13 cellular contexts compared by ENCODE assay signal in the genomic region with DNA sequence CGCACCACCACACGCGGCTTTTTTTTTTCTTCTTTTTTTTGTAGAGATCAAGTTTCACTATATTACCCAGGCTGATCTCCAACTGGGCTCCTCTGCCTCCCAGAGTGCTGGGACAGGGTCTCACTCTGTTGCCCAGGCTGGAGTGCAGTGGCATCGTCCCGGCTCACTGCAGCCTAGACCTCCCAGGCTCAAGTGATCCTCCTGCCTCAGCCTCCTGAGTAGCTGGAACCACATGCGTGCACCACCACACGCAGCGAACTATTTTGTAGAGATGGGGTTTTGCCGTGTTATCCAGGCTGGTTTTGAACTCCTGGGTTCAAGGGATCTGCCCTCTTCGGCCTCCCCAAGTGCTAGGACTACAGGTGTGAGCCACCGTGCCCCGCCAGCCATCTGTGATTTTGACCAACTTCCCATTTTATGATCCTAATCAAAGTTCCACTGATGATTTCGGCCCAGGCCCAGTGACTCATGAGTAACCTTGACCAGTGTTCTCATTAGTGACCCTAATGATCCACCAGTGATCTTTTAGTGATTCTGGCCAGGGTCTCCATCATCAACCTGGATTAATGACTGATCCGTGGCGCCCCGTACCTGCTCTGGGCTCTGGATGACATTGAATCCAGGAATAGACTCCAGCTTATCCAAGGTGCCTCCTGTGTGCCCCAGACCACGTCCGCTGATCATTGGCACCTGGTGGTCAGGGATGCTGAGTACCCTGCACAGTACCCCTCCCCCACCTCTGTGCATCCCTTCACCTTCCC. TPM values are rescaled to one million over a fixed set of nuclear protein-coding genes. Genes with fewer than 3 reads are reported as not detected.
A peak's percentile ranks its signal among the peaks of the same experiment; 100 is the strongest.
DNase-seq lines count a peak whose midpoint lies in the region; ATAC-seq and TF ChIP-seq lines count a peak whose summit lies in the region.
"Had no signal": no experiment of that assay in that cellular context is flagged by ENCODE, and none has a peak within 500 bp of the region (broad histone marks: within the 10 kb centered on the region; RNA-seq: fewer than 3 reads in every experiment).

No MANE protein-coding gene starts in this region.

- H3K27me3 ChIP-seq in BLaER1 = peaks cover 53% of the 10 kb centered on the region
- no peaks in the 10 kb centered on the region for H3K27me3 ChIP-seq in adipocyte (replicated peaks; ENCODE audit: control insufficient read depth, insufficient read depth, low read length)
- no peaks in the 10 kb centered on the region for H3K27me3 ChIP-seq in naive thymus-derived CD4-positive, alpha-beta T cell (ENCODE audit: control insufficient read depth in 2 of 2, insufficient read depth in 2 of 2, low read length in 2 of 2)
- peaks cover 0 to 21% of the 10 kb centered on the region in 2 donors for H3K27me3 ChIP-seq in body of pancreas

- H3K36me3 ChIP-seq in BLaER1 (peaks cover 11% of the 10 kb centered on the region), adipocyte (ENCODE audit: control insufficient read depth, insufficient read depth, low read length, severe bottlenecking) (peaks cover 7% of the 10 kb centered on the region), body of pancreas (replicated peaks in 1 of 2; ENCODE audit: insufficient read depth in 1 of 2, low read depth in 2 of 2) (peaks cover 0 to 4% of the 10 kb centered on the region in 2 donors)
- peaks cover 0 to 8% (median 4%) of the 10 kb centered on the region in 3 experiments for H3K36me3 ChIP-seq in naive thymus-derived CD4-positive, alpha-beta T cell (ENCODE audit: control insufficient read depth in 2 of 3, insufficient read depth in 3 of 3, low read length in 3 of 3)

- H3K9me3 Mint-ChIP-seq in naive thymus-derived CD4-positive, alpha-beta T cell = no peaks in the 10 kb centered on the region

- peaks cover 8 to 40% (median 32%) of the 10 kb centered on the region in 7 donors for H3K4me1 Mint-ChIP-seq in naive thymus-derived CD4-positive, alpha-beta T cell

- H3K4me1 ChIP-seq in BLaER1 (peaks cover 57% of the 10 kb centered on the region), adipocyte (ENCODE audit: control insufficient read depth, insufficient read depth, low read length) (peaks cover 31% of the 10 kb centered on the region), body of pancreas (peaks cover 69% of the 10 kb centered on the region)
- peaks cover 14 to 23% of the 10 kb centered on the region in 2 donors for H3K4me1 ChIP-seq in naive thymus-derived CD4-positive, alpha-beta T cell (ENCODE audit: control insufficient read depth in 2 of 2, insufficient read depth in 2 of 2, low read length in 2 of 2)

- peaks cover 0 to 31% (median 0%) of the 10 kb centered on the region in 5 donors for H3K36me3 Mint-ChIP-seq in naive thymus-derived CD4-positive, alpha-beta T cell

- DNase-seq in adipocyte (ENCODE audit: low read depth) (no peak), AML-193 (lab: John Stamatoyannopoulos, UW) (no peak), body of pancreas (no peak), SK-N-DZ (ENCODE audit: low spot score) (no peak)
- DNase-seq in naive thymus-derived CD4-positive, alpha-beta T cell = no peak
- DNase-seq: activated effector memory CD4-positive, alpha-beta T cell treated with anti-CD3 and anti-CD28 coated beads, Interleukin-2, amount 50 U/mL, for 16 hours; stimulated activated CD4-positive, alpha-beta T cell treated with anti-CD3 and anti-CD28 coated beads, Interleukin-1b, Interleukin-23, amount 100 ng/mL, for 48 hours; SW 1271 had no signal

- TF ChIP-seq POLR2A in GM18526 (IDR thresholded peaks at IDR 0.05; ENCODE audit: extremely low read depth, insufficient read length) (peak; percentile 32), body of pancreas (IDR thresholded peaks at IDR 0.05) (no peak)

- H3K9ac ChIP-seq in BLaER1 (no peak overlapping the region), adipocyte (ENCODE audit: low read length) (no peak overlapping the region)

- peaks cover 0 to 8% (median 0%) of the 10 kb centered on the region in 5 donors for H3K27me3 Mint-ChIP-seq in naive thymus-derived CD4-positive, alpha-beta T cell

- WGBS in body of pancreas, 2 donors = 85 to 89% methylated on average over 17 to 18 of the region's 18 CpGs

- H3K4me2 ChIP-seq in BLaER1 = peak overlapping the region; percentile 28

- H3K4me3 Mint-ChIP-seq in naive thymus-derived CD4-positive, alpha-beta T cell = peak overlapping the region; percentile 53 to 92 (median 68)

- CTCF ChIA-PET in naive thymus-derived CD4-positive, alpha-beta T cell (lab: Charles Lee) = interaction anchor here (1.6 to 1.7 kb wide), 2 partner anchors 12 to 93 kb away, joined by 4 to 6 read pairs; no protein-coding TSS in a partner anchor

- peaks cover 57% of the 10 kb centered on the region for H4K20me1 ChIP-seq in BLaER1

- intact Hi-C loops in naive thymus-derived CD4-positive, alpha-beta T cell (cut with micrococcal nuclease) = loop anchor here (1.0 to 5.0 kb wide), 4 partner anchors 55 to 336 kb away; a partner anchor contains a TSS
- intact Hi-C loops in body of pancreas (cut with DNase I) = no loop called here

- ATAC-seq in naive thymus-derived CD4-positive, alpha-beta T cell = no peak
- ATAC-seq in body of pancreas = no peak
- ATAC-seq in GM19397 (IDR thresholded peaks at IDR 0.05; ENCODE audit: unreplicated experiment) = no peak

- H3K9me3 ChIP-seq in BLaER1 (peaks cover 18% of the 10 kb centered on the region), adipocyte (ENCODE audit: control insufficient read depth, low read length) (no peaks in the 10 kb centered on the region), body of pancreas (no peaks in the 10 kb centered on the region)
- no peaks in the 10 kb centered on the region for H3K9me3 ChIP-seq in naive thymus-derived CD4-positive, alpha-beta T cell (ENCODE audit: control insufficient read depth in 2 of 3, low read length in 3 of 3)

- H3K27ac Mint-ChIP-seq in naive thymus-derived CD4-positive, alpha-beta T cell = peak overlapping the region; percentile 57 to 90 (median 81)

- POLR2A ChIA-PET in naive thymus-derived CD4-positive, alpha-beta T cell (lab: Charles Lee) = interaction anchor here (0.6 to 7.1 kb wide), 7 partner anchors 11 to 297 kb away, joined by 3 to 127 read pairs (median 77); a partner anchor contains a TSS

- TF ChIP-seq CTCF in body of pancreas (IDR thresholded peaks at IDR 0.05) = no peak

- no peak overlapping the region for H3K27ac ChIP-seq in BLaER1
- H3K27ac ChIP-seq in naive thymus-derived CD4-positive, alpha-beta T cell (ENCODE audit: low read depth, low read length) = peak overlapping the region; percentile 27
- peak overlapping the region in 2 of 4 donors; percentile 85 to 90 for H3K27ac ChIP-seq in body of pancreas

- H3K4me3 ChIP-seq in BLaER1 (no peak overlapping the region), adipocyte (ENCODE audit: low read length) (peak overlapping the region; percentile 79), body of pancreas (no peak overlapping the region)
- H3K4me3 ChIP-seq in naive thymus-derived CD4-positive, alpha-beta T cell (ENCODE audit: low read length) = no peak overlapping the region

RNA-seq across cellular contexts. Expression of a gene that starts 1.7 kb away (rescaled TPM):
- 100 to 1,000 TPM in 2 of 5 experiments, 10 to 100 TPM in 1, 1 to 10 TPM in 2; 5.4 to 161 (median 20.4) TPM for total RNA-seq in naive thymus-derived CD4-positive, alpha-beta T cell
- polyA plus RNA-seq in naive thymus-derived CD4-positive, alpha-beta T cell = 1 to 10 TPM; 2.7 to 2.8 TPM
- 10 to 100 TPM; 29.8 to 65.3 TPM for total RNA-seq in body of pancreas
- 1.6 and 3.1 TPM in 2 replicates for polyA plus RNA-seq in SK-N-DZ (2014; cell fraction: cytosol; rRNA removed)
- polyA plus RNA-seq in SK-N-DZ (2014; cell fraction: nucleus; rRNA removed) = 3.0 and 4.6 TPM in 2 replicates

RNA-seq across cellular contexts. Expression of a gene that starts 2.7 kb away (rescaled TPM):
- total RNA-seq in naive thymus-derived CD4-positive, alpha-beta T cell = 10 to 100 TPM in 1 of 5 experiments, 1 to 10 TPM in 4; 2.2 to 12.0 (median 5.5) TPM
- polyA plus RNA-seq in naive thymus-derived CD4-positive, alpha-beta T cell = 1 to 10 TPM; 4.9 to 9.4 TPM
- total RNA-seq in body of pancreas = 1 to 10 TPM in 1 of 2 donors, not detected in 1; 1.6 TPM
- polyA plus RNA-seq in SK-N-DZ (2014; cell fraction: cytosol; rRNA removed) = 1.1 and 5.1 TPM in 2 replicates
- 4.3 and 7.6 TPM in 2 replicates for polyA plus RNA-seq in SK-N-DZ (2014; cell fraction: nucleus; rRNA removed)

RNA-seq across cellular contexts. Expression of a gene that starts 17.6 kb away (rescaled TPM):
- total RNA-seq in naive thymus-derived CD4-positive, alpha-beta T cell = 10 to 100 TPM in 1 of 5 experiments, 1 to 10 TPM in 4; 4.4 to 17.2 (median 6.8) TPM
- 10 to 100 TPM in 1 of 2 donors, 1 to 10 TPM in 1; 7.8 to 10.0 TPM for polyA plus RNA-seq in naive thymus-derived CD4-positive, alpha-beta T cell
- not detected for total RNA-seq in body of pancreas
- not detected in 2 replicates for polyA plus RNA-seq in SK-N-DZ (2014; cell fraction: cytosol; rRNA removed)
- 0.13 TPM in 1 of 2 replicates, not detected in the other for polyA plus RNA-seq in SK-N-DZ (2014; cell fraction: nucleus; rRNA removed)
- total RNA-seq: lung microvascular endothelial cell had no signal
- polyA plus RNA-seq: fibroblast of lung had no signal

RNA-seq across cellular contexts. Expression of a gene that starts 20.1 kb away (rescaled TPM):
- total RNA-seq in naive thymus-derived CD4-positive, alpha-beta T cell = 100 to 1,000 TPM in 2 of 5 experiments, 10 to 100 TPM in 3; 74.3 to 135 (median 91.1) TPM
- 10 to 100 TPM; 37.8 to 46.6 TPM for polyA plus RNA-seq in naive thymus-derived CD4-positive, alpha-beta T cell
- total RNA-seq in body of pancreas = 10 to 100 TPM; 30.6 to 35.9 TPM
- polyA plus RNA-seq in SK-N-DZ (2014; cell fraction: cytosol; rRNA removed) = 120 and 139 TPM in 2 replicates
- polyA plus RNA-seq in SK-N-DZ (2014; cell fraction: nucleus; rRNA removed) = 392 and 416 TPM in 2 replicates

RNA-seq across cellular contexts. Expression of a gene that starts 20.6 kb away (rescaled TPM):
- 100 to 1,000 TPM; 101 to 133 (median 118) TPM for total RNA-seq in naive thymus-derived CD4-positive, alpha-beta T cell
- polyA plus RNA-seq in naive thymus-derived CD4-positive, alpha-beta T cell = 10 to 100 TPM; 15.0 to 25.5 TPM
- total RNA-seq in body of pancreas = 100 to 1,000 TPM; 147 to 158 TPM
- 22.3 and 32.0 TPM in 2 replicates for polyA plus RNA-seq in SK-N-DZ (2014; cell fraction: cytosol; rRNA removed)
- polyA plus RNA-seq in SK-N-DZ (2014; cell fraction: nucleus; rRNA removed) = 426 and 427 TPM in 2 replicates

Comparison
In these comparisons a context has a peak if more than half of its experiments do, and no peak if none do; other contexts are left out.
1. RNA of a gene that starts 17.6 kb away (total RNA-seq): 4.4 to 17.2 TPM in naive thymus-derived CD4-positive, alpha-beta T cell; not detected in body of pancreas; every median in the first group is over 4 times any median in the second.